1 cellular context compared by ENCODE assay signal in the genomic region with DNA sequence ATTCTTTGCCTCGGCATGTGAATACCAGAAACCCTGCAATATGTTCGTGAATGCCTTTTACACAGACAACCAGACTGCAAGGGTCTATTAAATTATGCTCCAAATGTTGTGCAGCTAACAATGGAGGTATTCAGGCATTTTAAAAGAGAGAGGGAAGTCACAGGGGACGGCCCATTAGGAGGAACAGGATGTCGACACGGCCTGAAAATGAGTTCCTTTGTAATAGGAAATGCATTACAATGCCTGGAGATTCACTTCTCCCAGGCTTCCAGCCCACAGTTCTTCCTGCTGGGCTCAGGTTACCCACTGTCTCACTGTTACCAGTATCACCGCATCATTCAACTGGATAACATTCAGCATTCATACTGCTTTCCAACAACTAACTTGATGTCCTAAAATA.
TF ChIP-seq lines count a peak whose summit lies in the region.

No MANE protein-coding gene starts in this region.

TF ChIP-seq in H1, 55 proteins besides CTCF, POLR2A, EP300 and RAD21:
- TF ChIP-seq HDAC2 (IDR thresholded peaks at IDR 0.05; ENCODE audit: borderline replicate concordance in 1 of 2, low read depth in 2 of 2, low read length in 2 of 2): no peak
- no peak for TF ChIP-seq CBX5 (IDR thresholded peaks at IDR 0.05; ENCODE audit: low read depth, low read length)
- no peak for TF ChIP-seq HDAC6 (IDR thresholded peaks at IDR 0.05; ENCODE audit: low read depth, low read length)
- TF ChIP-seq POLR2AphosphoS5 (IDR thresholded peaks at IDR 0.05; ENCODE audit: low read depth, low read length): no peak; the same call in 1 of the 2 replicates
- TF ChIP-seq ASH2L (IDR thresholded peaks at IDR 0.05; ENCODE audit: low read length): no peak
- no peak for TF ChIP-seq PHF8 (conservative IDR thresholded peaks at IDR 0.05; ENCODE audit: low read depth, low read length)
- peak; percentile 34 for TF ChIP-seq TBP (IDR thresholded peaks at IDR 0.05; ENCODE audit: low read depth, low read length)
- no peak for TF ChIP-seq MAX (IDR thresholded peaks at IDR 0.05)
- peak; percentile 64; the same call in 1 of the 2 replicates for TF ChIP-seq TAF1 (IDR thresholded peaks at IDR 0.05; ENCODE audit: low read depth, low read length)
- no peak for TF ChIP-seq ATF2 (IDR thresholded peaks at IDR 0.05; ENCODE audit: low read length)
- TF ChIP-seq CEBPB (IDR thresholded peaks at IDR 0.05; ENCODE audit: low read depth, low read length): peak; percentile 52; the same call in 1 of the 2 replicates
- no peak for TF ChIP-seq CBX8 (IDR thresholded peaks at IDR 0.05; ENCODE audit: borderline replicate concordance, low read depth, low read length)
- no peak for TF ChIP-seq JUN (IDR thresholded peaks at IDR 0.05; ENCODE audit: low read depth, low read length)
- TF ChIP-seq TEAD4 (IDR thresholded peaks at IDR 0.05; ENCODE audit: low read depth, low read length): peak; percentile 2; the same call in 1 of the 2 replicates
- peak; percentile 88 for TF ChIP-seq POU5F1 (IDR thresholded peaks at IDR 0.05; ENCODE audit: low read depth, low read length)
- TF ChIP-seq KDM4A (IDR thresholded peaks at IDR 0.05; ENCODE audit: low read depth, low read length, severe bottlenecking): no peak
- peak; percentile 91 for TF ChIP-seq NANOG (IDR thresholded peaks at IDR 0.05; ENCODE audit: insufficient read depth, low read depth, low read length, poor library complexity, severe bottlenecking)
- TF ChIP-seq KDM1A (IDR thresholded peaks at IDR 0.05; ENCODE audit: borderline replicate concordance, low read length): no peak
- no peak for TF ChIP-seq SP2 (IDR thresholded peaks at IDR 0.05; ENCODE audit: low read length)
- TF ChIP-seq CHD1 (IDR thresholded peaks at IDR 0.05; ENCODE audit: low read depth, low read length): no peak
- TF ChIP-seq CHD7 (IDR thresholded peaks at IDR 0.05; ENCODE audit: insufficient replicate concordance, low read length): no peak
- no peak for TF ChIP-seq ATF3 (IDR thresholded peaks at IDR 0.05; ENCODE audit: insufficient read depth, low read depth, low read length)
- TF ChIP-seq KDM5A (IDR thresholded peaks at IDR 0.05; ENCODE audit: low read length): no peak
- no peak for TF ChIP-seq YY1 (IDR thresholded peaks at IDR 0.05; ENCODE audit: low read depth, low read length)
